Comparison of ENCODE assay signal across 18 cellular contexts in genomic region chr2:159882069-159882468, GRCh38.
DNase-seq lines count a peak whose midpoint lies in the region; ATAC-seq and TF ChIP-seq lines count a peak whose summit lies in the region.
"Had no signal": no experiment of that assay in that cellular context is flagged by ENCODE, and none has a peak within 500 bp of the region (broad histone marks: within the 10 kb centered on the region; RNA-seq: fewer than 3 reads in every experiment).

No MANE protein-coding gene starts in this region.

- peak; percentile 40; the same call in 1 of the 3 replicates for ATAC-seq in SK-N-SH treated with all-trans-retinoic acid at 6 μM for 48 hours
- ATAC-seq in GM19324 (IDR thresholded peaks at IDR 0.05; ENCODE audit: low FRiP score, unreplicated experiment) = no peak
- ATAC-seq: HepG2 had no signal

- peak; percentile 36 for DNase-seq in DMS 273 (lab: John Stamatoyannopoulos, UW; ENCODE audit: unreplicated experiment)
- DNase-seq in DMS 273 treated with DMSO at 0.1 percent for 48 hours (lab: John Stamatoyannopoulos, UW) = no peak
- peak; percentile 76 for DNase-seq in NCI-H2227 treated with DMSO at 0.1 percent for 48 hours (lab: John Stamatoyannopoulos, UW)
- DNase-seq in retina = peak; percentile 23
- DNase-seq in activated T-cell treated with anti-CD3 and anti-CD28 coated beads for 4 hours = no peak
- no peak for DNase-seq in DMS153 (lab: John Stamatoyannopoulos, UW)
- DNase-seq: C1 segment of cervical spinal cord, Caco-2, DND-41, GF-D8, H9, NCI-H1417, NCI-H2029 treated with DMSO at 0.1 percent for 48 hours, NCI-H226, SJCRH30 had no signal

TF ChIP-seq in SK-N-SH treated with all-trans-retinoic acid at 6 μM for 48 hours, 23 proteins besides CTCF, POLR2A, EP300 and RAD21:
- no peak for TF ChIP-seq BACH2 (CRISPR knock-in tag; IDR thresholded peaks at IDR 0.05; ENCODE audit: borderline replicate concordance)
- peak; percentile 39; the same call in 1 of the 2 replicates for TF ChIP-seq TCF4 (CRISPR knock-in tag; IDR thresholded peaks at IDR 0.05; ENCODE audit: borderline replicate concordance)
- no peak for TF ChIP-seq SNAI2 (CRISPR knock-in tag; IDR thresholded peaks at IDR 0.05)
- no peak for TF ChIP-seq PPARA (CRISPR knock-in tag; IDR thresholded peaks at IDR 0.05; ENCODE audit: borderline replicate concordance)
TF ChIP-seq in SK-N-SH treated with all-trans-retinoic acid at 6 μM for 48 hours: peak in this region for 1.

Comparison
In these comparisons a context has a peak if more than half of its experiments do, and no peak if none do; other contexts are left out.
1. DNase-seq: peak in DMS 273 (single experiment), NCI-H2227 treated with DMSO at 0.1 percent for 48 hours (single experiment) and retina (single experiment); none in DMS 273 treated with DMSO at 0.1 percent for 48 hours (single experiment), activated T-cell treated with anti-CD3 and anti-CD28 coated beads for 4 hours (single experiment) and DMS153 (single experiment).